31 cellular contexts compared by ENCODE assay signal in genomic region chr7:26467104-26467503, GRCh38.
"Had no signal": no experiment of that assay in that cellular context is flagged by ENCODE, and none has a peak within 500 bp of the region (broad histone marks: within the 10 kb centered on the region; RNA-seq: fewer than 3 reads in every experiment).

No MANE protein-coding gene starts in this region.

- FAIRE-seq: small intestine had no signal

- H3K9me3 Mint-ChIP-seq: naive thymus-derived CD4-positive, alpha-beta T cell; natural killer cell; nephron; neural progenitor cell; stimulated activated effector memory CD8-positive, alpha-beta T cell treated with anti-CD3 and anti-CD28 coated beads, Interleukin-12 subunit alpha, Interleukin-12 subunit beta, amount 100 ng/mL, for 72 hours; stimulated activated naive B cell treated with anti-CD40 and anti-IgM and Interleukin-4, amounts not matched to agents 10 μg/mL and 1 μg/mL and 100 μg/mL, for 72 hours; stimulated activated naive CD8-positive, alpha-beta T cell treated with anti-CD3 and anti-CD28 coated beads, Interleukin-15, amount 100 ng/mL, for 72 hours; type B pancreatic cell had no signal

- H2AFZ ChIP-seq: neural progenitor cell, parathyroid adenoma had no signal

- H3K36me3 Mint-ChIP-seq: naive thymus-derived CD4-positive, alpha-beta T cell; natural killer cell; neural progenitor cell; stimulated activated effector memory CD8-positive, alpha-beta T cell treated with anti-CD3 and anti-CD28 coated beads, Interleukin-12 subunit alpha, Interleukin-12 subunit beta, amount 100 ng/mL, for 72 hours; stimulated activated naive B cell treated with anti-CD40 and anti-IgM and Interleukin-4, amounts not matched to agents 10 μg/mL and 1 μg/mL and 100 μg/mL, for 72 hours; type B pancreatic cell had no signal

- H3K36me3 ChIP-seq: neural progenitor cell, neutrophil, ovary, right lobe of liver, sigmoid colon, suprapubic skin, tibial artery, transverse colon, upper lobe of right lung, vagina had no signal

- H3K27ac ChIP-seq: neural progenitor cell, neutrophil, ovary, parathyroid adenoma, psoas muscle, right lobe of liver, sigmoid colon, suprapubic skin, testis, tibial artery, transverse colon, upper lobe of right lung, vagina had no signal

- H3K4me3 Mint-ChIP-seq: naive thymus-derived CD4-positive, alpha-beta T cell; natural killer cell; nephron; neural progenitor cell; stimulated activated effector memory CD8-positive, alpha-beta T cell treated with anti-CD3 and anti-CD28 coated beads, Interleukin-12 subunit alpha, Interleukin-12 subunit beta, amount 100 ng/mL, for 72 hours; stimulated activated naive B cell treated with anti-CD40 and anti-IgM and Interleukin-4, amounts not matched to agents 10 μg/mL and 1 μg/mL and 100 μg/mL, for 72 hours; stimulated activated naive CD8-positive, alpha-beta T cell treated with anti-CD3 and anti-CD28 coated beads, Interleukin-15, amount 100 ng/mL, for 72 hours; type B pancreatic cell had no signal

- H3K4me1 Mint-ChIP-seq: naive thymus-derived CD4-positive, alpha-beta T cell; natural killer cell; nephron; stimulated activated effector memory CD8-positive, alpha-beta T cell treated with anti-CD3 and anti-CD28 coated beads, Interleukin-12 subunit alpha, Interleukin-12 subunit beta, amount 100 ng/mL, for 72 hours; stimulated activated naive B cell treated with anti-CD40 and anti-IgM and Interleukin-4, amounts not matched to agents 10 μg/mL and 1 μg/mL and 100 μg/mL, for 72 hours; stimulated activated naive CD8-positive, alpha-beta T cell treated with anti-CD3 and anti-CD28 coated beads, Interleukin-15, amount 100 ng/mL, for 72 hours had no signal

- H3K4me1 ChIP-seq: neural progenitor cell, parathyroid adenoma, psoas muscle, right lobe of liver, sigmoid colon, suprapubic skin, testis, transverse colon, upper lobe of right lung, vagina had no signal

- H3K4me3 ChIP-seq: neural progenitor cell, ovary, psoas muscle, right lobe of liver, sigmoid colon, suprapubic skin, testis, tibial artery, transverse colon, upper lobe of right lung, vagina had no signal

- H3K9ac ChIP-seq: neural progenitor cell, parathyroid adenoma had no signal

- H3K9me3 ChIP-seq: neutrophil, ovary, psoas muscle, right lobe of liver, sigmoid colon, suprapubic skin, testis, tibial artery, transverse colon, upper lobe of right lung, vagina had no signal

- DNase-seq: naive thymus-derived CD4-positive, alpha-beta T cell; natural killer cell; nucleus accumbens; ovary; posterior cingulate gyrus; psoas muscle; right cardiac atrium; right lobe of liver; sigmoid colon; small intestine; stimulated activated CD4-positive, alpha-beta T cell treated with anti-CD3 and anti-CD28 coated beads, Interleukin-15, amount 100 ng/mL, for 24 hours; stimulated activated CD4-positive, alpha-beta T cell treated with anti-CD3 and anti-CD28 coated beads, Interleukin-2, amount 100 ng/mL, for 24 hours; stimulated activated CD4-positive, alpha-beta T cell treated with anti-CD3 and anti-CD28 coated beads, Interleukin-2, amount 100 ng/mL, for 48 hours; stimulated activated CD4-positive, alpha-beta T cell treated with anti-CD3 and anti-CD28 coated beads, Interleukin-4, amount 100 ng/mL, for 24 hours; stimulated activated naive B cell treated with anti-CD40 and anti-IgM and Interleukin-4, amounts not matched to agents 10 μg/mL and 1 μg/mL and 100 μg/mL, for 72 hours; stimulated activated naive CD4-positive, alpha-beta T cell treated with Interleukin-2 at 50 U/mL for 16 hours; stimulated activated naive CD8-positive, alpha-beta T cell treated with anti-CD3 and anti-CD28 coated beads, Interleukin-15, amount 100 ng/mL, for 72 hours; substantia nigra; testis; tibial artery; transverse colon; upper lobe of right lung had no signal

- H3K27me3 ChIP-seq: neural progenitor cell, ovary, right lobe of liver, sigmoid colon, suprapubic skin, testis, tibial artery, transverse colon, upper lobe of right lung, vagina had no signal

- H3K27ac Mint-ChIP-seq: naive thymus-derived CD4-positive, alpha-beta T cell; natural killer cell; nephron; neural progenitor cell; progenitor cell of endocrine pancreas; stimulated activated effector memory CD8-positive, alpha-beta T cell treated with anti-CD3 and anti-CD28 coated beads, Interleukin-12 subunit alpha, Interleukin-12 subunit beta, amount 100 ng/mL, for 72 hours; stimulated activated naive B cell treated with anti-CD40 and anti-IgM and Interleukin-4, amounts not matched to agents 10 μg/mL and 1 μg/mL and 100 μg/mL, for 72 hours; stimulated activated naive CD8-positive, alpha-beta T cell treated with anti-CD3 and anti-CD28 coated beads, Interleukin-15, amount 100 ng/mL, for 72 hours; type B pancreatic cell had no signal

- H3K4me2 ChIP-seq: neural progenitor cell had no signal
